In genomic region chr18:51110073-51110797, GRCh38 we compare ENCODE assay signal across 1 cellular context.
TF ChIP-seq lines count a peak whose summit lies in the region.

No MANE protein-coding gene starts in this region.

TF ChIP-seq in HepG2, 621 proteins besides CTCF, POLR2A, EP300 and RAD21 (continued from another document and continues in another):
- TF ChIP-seq ZNF710 (CRISPR knock-in tag; IDR thresholded peaks at IDR 0.05; ENCODE audit: borderline replicate concordance), result 0 out of 2 replicates have a peak, but pooled peaks have one; percentile 54
- TF ChIP-seq ZNF224 (CRISPR knock-in tag; IDR thresholded peaks at IDR 0.05), result no peak
- no peak for TF ChIP-seq RFX1 (IDR thresholded peaks at IDR 0.05)
- TF ChIP-seq KMT2A (CRISPR knock-in tag; IDR thresholded peaks at IDR 0.05), result no peak
- no peak for TF ChIP-seq ZNF644 (CRISPR knock-in tag; IDR thresholded peaks at IDR 0.05; ENCODE audit: low read depth)
- peak; percentile 84; the same call in 1 of the 2 replicates for TF ChIP-seq KDM2A (CRISPR knock-in tag; IDR thresholded peaks at IDR 0.05; ENCODE audit: borderline replicate concordance, low read depth)
- TF ChIP-seq NFKB2 (CRISPR knock-in tag; IDR thresholded peaks at IDR 0.05; ENCODE audit: borderline replicate concordance), result no peak
- no peak for TF ChIP-seq KDM1A (CRISPR knock-in tag; IDR thresholded peaks at IDR 0.05)
- no peak for TF ChIP-seq ZNF841 (CRISPR knock-in tag; IDR thresholded peaks at IDR 0.05; ENCODE audit: borderline replicate concordance)
- TF ChIP-seq HMGA1 (CRISPR knock-in tag; conservative IDR thresholded peaks at IDR 0.05), result no peak
- TF ChIP-seq ZNF451 (CRISPR knock-in tag; IDR thresholded peaks at IDR 0.05), result no peak
- no peak for TF ChIP-seq ZNF615 (CRISPR knock-in tag; IDR thresholded peaks at IDR 0.05; ENCODE audit: borderline replicate concordance)
- TF ChIP-seq AHDC1 (CRISPR knock-in tag; IDR thresholded peaks at IDR 0.05; ENCODE audit: borderline replicate concordance), result no peak
- no peak for TF ChIP-seq CBX2 (IDR thresholded peaks at IDR 0.05; ENCODE audit: low read depth, low read length)
- TF ChIP-seq CBX2 (CRISPR knock-in tag; IDR thresholded peaks at IDR 0.05; ENCODE audit: low read depth), result no peak
- 0 out of 2 replicates have a peak, but pooled peaks have one; percentile 35 for TF ChIP-seq CAMTA2 (CRISPR knock-in tag; IDR thresholded peaks at IDR 0.05; ENCODE audit: borderline replicate concordance)
- TF ChIP-seq HMGXB4 (CRISPR knock-in tag; IDR thresholded peaks at IDR 0.05; ENCODE audit: borderline replicate concordance in 1 of 2, low read depth in 1 of 2), result peak; percentile 40 to 62; a peak in 2 of 4 replicates
- TF ChIP-seq POGK (CRISPR knock-in tag; conservative IDR thresholded peaks at IDR 0.05), result 0 out of 2 replicates have a peak, but pooled peaks have one; percentile 29
- TF ChIP-seq XRCC5 (optimal IDR thresholded peaks at IDR 0.05; ENCODE audit: low read length), result no peak
- no peak for TF ChIP-seq RELA (CRISPR knock-in tag; IDR thresholded peaks at IDR 0.05)
- no peak; the same call in 1 of the 2 replicates for TF ChIP-seq ATF7-NPFF (CRISPR knock-in tag; IDR thresholded peaks at IDR 0.05; ENCODE audit: low read depth)
- TF ChIP-seq HBP1 (CRISPR knock-in tag; IDR thresholded peaks at IDR 0.05; ENCODE audit: low read depth), result no peak
- TF ChIP-seq ZNF17 (CRISPR knock-in tag; IDR thresholded peaks at IDR 0.05), result no peak
- TF ChIP-seq GABPB1 (CRISPR knock-in tag; IDR thresholded peaks at IDR 0.05), result peak; percentile 47; the same call in 1 of the 2 replicates
- peak; percentile 61; the same call in 1 of the 2 replicates for TF ChIP-seq NRL (CRISPR knock-in tag; IDR thresholded peaks at IDR 0.05; ENCODE audit: borderline replicate concordance)
- no peak for TF ChIP-seq ZBTB44 (CRISPR knock-in tag; IDR thresholded peaks at IDR 0.05)
- no peak for TF ChIP-seq PBX2 (CRISPR knock-in tag; IDR thresholded peaks at IDR 0.05)
- 0 out of 2 replicates have a peak, but pooled peaks have one; percentile 9 for TF ChIP-seq BCL6 (CRISPR knock-in tag; IDR thresholded peaks at IDR 0.05)
- no peak for TF ChIP-seq ZNF446 (CRISPR knock-in tag; IDR thresholded peaks at IDR 0.05)
- no peak for TF ChIP-seq ZNF20 (CRISPR knock-in tag; IDR thresholded peaks at IDR 0.05)
- TF ChIP-seq HMG20B (CRISPR knock-in tag; conservative IDR thresholded peaks at IDR 0.05), result no peak
- TF ChIP-seq ASH2L (IDR thresholded peaks at IDR 0.05; ENCODE audit: insufficient read length, low read depth, low read length), result no peak
- no peak for TF ChIP-seq KMT2B (CRISPR knock-in tag; IDR thresholded peaks at IDR 0.05)
- TF ChIP-seq SETDB1 (CRISPR knock-in tag; IDR thresholded peaks at IDR 0.05; ENCODE audit: borderline replicate concordance), result no peak
- no peak for TF ChIP-seq ZNF703 (CRISPR knock-in tag; IDR thresholded peaks at IDR 0.05; ENCODE audit: borderline replicate concordance)
- TF ChIP-seq ZNF761 (CRISPR knock-in tag; conservative IDR thresholded peaks at IDR 0.05), result no peak
- TF ChIP-seq ZBTB7A (CRISPR knock-in tag; IDR thresholded peaks at IDR 0.05), result no peak
- 0 out of 2 replicates have a peak, but pooled peaks have one; percentile 29 for TF ChIP-seq ISL2 (CRISPR knock-in tag; IDR thresholded peaks at IDR 0.05)
- no peak for TF ChIP-seq ZFP36L2 (CRISPR knock-in tag; IDR thresholded peaks at IDR 0.05)
- TF ChIP-seq TEF (CRISPR knock-in tag; IDR thresholded peaks at IDR 0.05), result no peak
- peak; percentile 50; the same call in 1 of the 2 replicates for TF ChIP-seq SMC3 (IDR thresholded peaks at IDR 0.05; ENCODE audit: low read length)
- no peak for TF ChIP-seq PHF20 (CRISPR knock-in tag; IDR thresholded peaks at IDR 0.05)
- TF ChIP-seq FOXM1 (CRISPR knock-in tag; IDR thresholded peaks at IDR 0.05), result no peak
- TF ChIP-seq ZNF713 (CRISPR knock-in tag; IDR thresholded peaks at IDR 0.05), result no peak
- no peak for TF ChIP-seq DBP (CRISPR knock-in tag; IDR thresholded peaks at IDR 0.05; ENCODE audit: not compliant biosample characterization)
- TF ChIP-seq CBX1 (IDR thresholded peaks at IDR 0.05; ENCODE audit: low read depth), result no peak
- no peak for TF ChIP-seq ZNF7 (CRISPR knock-in tag; IDR thresholded peaks at IDR 0.05)
- TF ChIP-seq HMG20A (CRISPR knock-in tag; IDR thresholded peaks at IDR 0.05; ENCODE audit: borderline replicate concordance), result no peak
- no peak for TF ChIP-seq RBM39 (IDR thresholded peaks at IDR 0.05; ENCODE audit: low read depth, low read length, poor library complexity, severe bottlenecking)
- TF ChIP-seq ZNF383 (CRISPR knock-in tag; IDR thresholded peaks at IDR 0.05; ENCODE audit: borderline replicate concordance), result no peak
- no peak for TF ChIP-seq IRX3 (CRISPR knock-in tag; IDR thresholded peaks at IDR 0.05; ENCODE audit: borderline replicate concordance, low read depth)
- no peak for TF ChIP-seq PRMT3 (CRISPR knock-in tag; IDR thresholded peaks at IDR 0.05; ENCODE audit: borderline replicate concordance, low read depth)
- no peak for TF ChIP-seq ZNF546 (CRISPR knock-in tag; conservative IDR thresholded peaks at IDR 0.05)
- no peak for TF ChIP-seq ZSCAN31 (CRISPR knock-in tag; IDR thresholded peaks at IDR 0.05; ENCODE audit: low read depth)
- TF ChIP-seq ZNF737 (CRISPR knock-in tag; IDR thresholded peaks at IDR 0.05; ENCODE audit: borderline replicate concordance), result 0 out of 2 replicates have a peak, but pooled peaks have one; percentile 24
